Comparison of ENCODE assay signal across 17 cellular contexts in the genomic region with DNA sequence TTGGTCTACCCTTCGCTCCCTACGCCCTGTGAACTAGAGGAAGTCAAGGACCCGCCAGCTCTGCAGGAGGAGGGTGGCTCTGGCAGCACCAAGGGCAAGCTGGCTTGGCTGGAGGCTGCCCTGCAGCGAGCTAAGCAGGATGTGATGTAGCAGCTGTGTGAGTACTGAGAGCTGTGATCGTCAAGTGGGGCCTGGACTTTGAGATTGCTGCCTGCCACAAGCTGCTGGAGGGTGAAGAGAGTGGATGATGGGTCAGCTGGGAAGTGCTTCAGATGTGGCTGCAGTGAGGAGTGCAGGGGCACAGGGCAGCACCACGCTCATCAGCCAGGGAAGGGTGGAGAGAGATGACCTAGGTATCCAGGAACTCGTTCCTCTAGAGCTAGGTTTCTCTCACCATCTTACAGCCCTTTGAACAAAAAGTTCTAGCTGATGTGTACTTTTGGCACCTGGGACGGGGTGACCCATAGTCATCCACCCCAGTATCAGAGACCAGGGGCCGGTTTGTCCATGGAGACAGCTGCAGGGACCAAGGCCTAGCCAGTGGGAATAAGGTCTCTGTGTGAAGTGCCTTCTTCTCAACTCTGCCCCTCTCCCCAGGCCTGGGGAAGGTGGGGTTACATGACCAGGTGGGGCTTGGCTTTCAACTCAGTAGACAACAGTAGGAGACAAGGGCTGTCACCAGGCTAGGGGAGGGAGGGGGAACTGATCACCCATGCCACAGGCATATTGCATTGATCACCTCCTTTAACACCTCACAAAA. TPM values are rescaled to one million over a fixed set of nuclear protein-coding genes. Genes with fewer than 3 reads are reported as not detected.
DNase-seq lines count a peak whose midpoint lies in the region; ATAC-seq and TF ChIP-seq lines count a peak whose summit lies in the region.
"Had no signal": no experiment of that assay in that cellular context is flagged by ENCODE, and none has a peak within 500 bp of the region (broad histone marks: within the 10 kb centered on the region; RNA-seq: fewer than 3 reads in every experiment).

No MANE protein-coding gene starts in this region.

- H3K36me3 Mint-ChIP-seq in MCF 10A (ENCODE audit: insufficient read depth, unreplicated experiment) = no peaks in the 10 kb centered on the region
- no peaks in the 10 kb centered on the region for H3K36me3 Mint-ChIP-seq in activated T-cell treated with anti-CD3 and anti-CD28 coated beads, Interleukin-2, amount 50 U/mL, for 24 hours (ENCODE audit: low read depth)
- H3K36me3 Mint-ChIP-seq: activated naive CD8-positive, alpha-beta T cell; memory B cell; stimulated activated memory B cell treated with anti-CD40 and anti-IgM and Interleukin-4, amounts not matched to agents 10 μg/mL and 1 μg/mL and 100 μg/mL, for 72 hours had no signal

- BruUV-seq in MCF 10A (replicated peaks; lab: Mats Ljungman, UMichigan) (no TSS peak), mammary epithelial cell (replicated peaks; lab: Mats Ljungman, UMichigan) (no TSS peak)

- peak overlapping the region; percentile 66 for H3K4me3 Mint-ChIP-seq in MCF 10A (ENCODE audit: unreplicated experiment)
- H3K4me3 Mint-ChIP-seq in activated T-cell treated with anti-CD3 and anti-CD28 coated beads, Interleukin-2, amount 50 U/mL, for 24 hours = no peak overlapping the region
- H3K4me3 Mint-ChIP-seq: activated naive CD8-positive, alpha-beta T cell; memory B cell; stimulated activated memory B cell treated with anti-CD40 and anti-IgM and Interleukin-4, amounts not matched to agents 10 μg/mL and 1 μg/mL and 100 μg/mL, for 72 hours had no signal

- POLR2A ChIA-PET in MCF 10A (lab: Yijun Ruan, JAX) = interaction anchor here (0.6 to 3.9 kb wide), 8 partner anchors 15 to 218 kb away, joined by 3 to 28 read pairs (median 3); a partner anchor contains a TSS

- dilution Hi-C loops in mammary epithelial cell (cut with HindIII; ENCODE audit: low sequenced_read_pairs) = no loop called here

- H4K20me1 ChIP-seq in mammary epithelial cell (ENCODE audit: insufficient read depth, low read length) = no peaks in the 10 kb centered on the region

- no peak for DNase-seq in MCF 10A (ENCODE audit: unreplicated experiment)
- no peak for DNase-seq in mammary epithelial cell
- DNase-seq in SHP77 (lab: John Stamatoyannopoulos, UW) = peak; percentile 37 to 72
- peak; percentile 21 for DNase-seq in left kidney (ENCODE audit: low read depth, low spot score)
- no peak for DNase-seq in superior temporal gyrus (ENCODE audit: extremely low spot score)
- no peak for DNase-seq in activated T-cell treated with anti-CD3 and anti-CD28 coated beads, Interleukin-2, amount 50 U/mL, for 24 hours
- DNase-seq in NCI-H2227 (lab: John Stamatoyannopoulos, UW; ENCODE audit: unreplicated experiment) = no peak
- DNase-seq: central memory CD4-positive, alpha-beta T cell; foreskin melanocyte; GOT3; NCI-H1694 treated with DMSO at 0.1 percent for 48 hours; sigmoid colon had no signal

- no peak for ATAC-seq in HG02623 (IDR thresholded peaks at IDR 0.05; ENCODE audit: unreplicated experiment)
- ATAC-seq: stimulated activated memory B cell treated with anti-CD40 and anti-IgM and Interleukin-4, amounts not matched to agents 10 μg/mL and 1 μg/mL and 100 μg/mL, for 72 hours had no signal

- H3K4me3 ChIP-seq in mammary epithelial cell (replicated peaks in 1 of 3; ENCODE audit: insufficient read depth in 1 of 3, low read depth in 2 of 3, low read length in 3 of 3) = no peak overlapping the region

- in situ Hi-C loops in mammary epithelial cell (cut with MboI; ENCODE audit: low sequenced_read_pairs in 2 of 2) = no loop called here

- H2AFZ ChIP-seq in mammary epithelial cell (ENCODE audit: low read depth, low read length) = no peak overlapping the region

- TF ChIP-seq CTCF in MCF 10A (IDR thresholded peaks at IDR 0.05; ENCODE audit: unreplicated experiment) = no peak
- no peak for TF ChIP-seq CTCF in mammary epithelial cell (conservative IDR thresholded peaks at IDR 0.05 in 1 of 2, IDR thresholded peaks at IDR 0.05 in 1 of 2; ENCODE audit: extremely low read depth in 1 of 2, insufficient read depth in 1 of 2, low read depth in 1 of 2, low read length in 2 of 2)

- CTCF ChIA-PET in MCF 10A (lab: Yijun Ruan, JAX) = interaction anchor here (0.6 to 5.2 kb wide), 26 partner anchors 7 to 601 kb away, joined by 3 to 70 read pairs (median 8); a partner anchor contains a TSS
- CTCF ChIA-PET in mammary epithelial cell (lab: Charles Lee; ENCODE audit: low non-redundant PET) = no interaction called here

- no peaks in the 10 kb centered on the region for H3K27me3 Mint-ChIP-seq in MCF 10A (ENCODE audit: insufficient read depth, unreplicated experiment)
- H3K27me3 Mint-ChIP-seq in activated T-cell treated with anti-CD3 and anti-CD28 coated beads, Interleukin-2, amount 50 U/mL, for 24 hours = peaks cover 39% of the 10 kb centered on the region

- H3K4me1 Mint-ChIP-seq in MCF 10A (ENCODE audit: insufficient read depth, unreplicated experiment) = peaks cover 34% of the 10 kb centered on the region
- H3K4me1 Mint-ChIP-seq in activated T-cell treated with anti-CD3 and anti-CD28 coated beads, Interleukin-2, amount 50 U/mL, for 24 hours (ENCODE audit: low read depth) = peaks cover 7% of the 10 kb centered on the region

- 99% methylated on average over 8 of the region's 9 CpGs for WGBS in mammary epithelial cell (ENCODE audit: low coverage, missing lambda C conversion rate)

- H3K9me3 ChIP-seq in mammary epithelial cell (replicated peaks; ENCODE audit: insufficient read depth, low read length) = no peaks in the 10 kb centered on the region
- H3K9me3 ChIP-seq: sigmoid colon had no signal

- no peak overlapping the region for H3K27ac ChIP-seq in mammary epithelial cell (ENCODE audit: insufficient read depth, low read depth, low read length)
- H3K27ac ChIP-seq: SK-N-MC had no signal

- H3K27ac Mint-ChIP-seq in MCF 10A (ENCODE audit: low read depth, unreplicated experiment) = no peak overlapping the region
- H3K27ac Mint-ChIP-seq in activated T-cell treated with anti-CD3 and anti-CD28 coated beads, Interleukin-2, amount 50 U/mL, for 24 hours = no peak overlapping the region
- H3K27ac Mint-ChIP-seq: activated naive CD8-positive, alpha-beta T cell; memory B cell; stimulated activated memory B cell treated with anti-CD40 and anti-IgM and Interleukin-4, amounts not matched to agents 10 μg/mL and 1 μg/mL and 100 μg/mL, for 72 hours had no signal

- no peaks in the 10 kb centered on the region for H3K79me2 ChIP-seq in mammary epithelial cell (ENCODE audit: insufficient read depth, low read length)

- H3K9ac ChIP-seq in mammary epithelial cell (ENCODE audit: insufficient read depth, low read length) = no peak overlapping the region

- H3K4me1 ChIP-seq in mammary epithelial cell (ENCODE audit: insufficient read depth, low read length) = peaks cover 43% of the 10 kb centered on the region

- no peak overlapping the region for H3K4me2 ChIP-seq in mammary epithelial cell (ENCODE audit: insufficient read depth, low read depth, low read length)

- H3K36me3 ChIP-seq in mammary epithelial cell (ENCODE audit: insufficient read depth, low read length) = no peaks in the 10 kb centered on the region
- H3K36me3 ChIP-seq: sigmoid colon had no signal

- H3K9me3 Mint-ChIP-seq in MCF 10A (ENCODE audit: unreplicated experiment) = no peaks in the 10 kb centered on the region
- no peaks in the 10 kb centered on the region for H3K9me3 Mint-ChIP-seq in activated T-cell treated with anti-CD3 and anti-CD28 coated beads, Interleukin-2, amount 50 U/mL, for 24 hours
- H3K9me3 Mint-ChIP-seq: memory B cell; stimulated activated memory B cell treated with anti-CD40 and anti-IgM and Interleukin-4, amounts not matched to agents 10 μg/mL and 1 μg/mL and 100 μg/mL, for 72 hours had no signal

- intact Hi-C loops in MCF 10A (cut with micrococcal nuclease) (no loop called here), mammary epithelial cell (cut with micrococcal nuclease) (no loop called here)

- no peaks in the 10 kb centered on the region for H3K27me3 ChIP-seq in mammary epithelial cell (ENCODE audit: insufficient read depth, low read length)
- H3K27me3 ChIP-seq: sigmoid colon had no signal

RNA-seq across cellular contexts. Expression of a gene that starts 3.2 kb away (rescaled TPM):
- 37.8 and 45.1 TPM in 2 replicates for total RNA-seq in MCF 10A (2022)
- 10 to 100 TPM in 1 of 2 donors, 1 to 10 TPM in 1; 6.3 to 34.9 TPM for total RNA-seq in mammary epithelial cell
- 8.6 TPM for polyA plus RNA-seq in mammary epithelial cell
- 0.72 TPM for polyA minus RNA-seq in mammary epithelial cell
- total RNA-seq: sigmoid colon had no signal

RNA-seq across cellular contexts. Expression of a gene that starts 13.7 kb away (rescaled TPM):
- total RNA-seq in MCF 10A (2022) = 2,023 and 2,244 TPM in 2 replicates
- total RNA-seq in mammary epithelial cell = 100 to 1,000 TPM; 176 to 903 TPM
- polyA plus RNA-seq in mammary epithelial cell = 90.5 TPM
- polyA minus RNA-seq in mammary epithelial cell = 21.9 TPM

RNA-seq across cellular contexts. Expression of a gene that starts 43.5 kb away (rescaled TPM):
- total RNA-seq in MCF 10A (2022) (12.2 and 14.5 TPM in 2 replicates), mammary epithelial cell (1 to 10 TPM in 1 of 2 donors, not detected in 1; 9.0 TPM)
- 0.07 TPM for polyA plus RNA-seq in mammary epithelial cell
- polyA minus RNA-seq in mammary epithelial cell = not detected
- total RNA-seq: sigmoid colon had no signal
- polyA plus RNA-seq: sigmoid colon had no signal

RNA-seq across cellular contexts. Expression of a gene that starts 44.6 kb away (rescaled TPM):
- 2,379 and 3,360 TPM in 2 replicates for total RNA-seq in MCF 10A (2022)
- 1,000 to 10,000 TPM; 2,215 to 3,387 TPM for total RNA-seq in mammary epithelial cell
- 3,281 TPM for polyA plus RNA-seq in mammary epithelial cell
- 4,390 TPM for polyA minus RNA-seq in mammary epithelial cell

Comparison
In these comparisons a context has a peak if more than half of its experiments do, and no peak if none do; other contexts are left out.
1. DNase-seq: peak in SHP77 (2 of 2) and left kidney (single experiment); none in MCF 10A (single experiment), mammary epithelial cell (single experiment), superior temporal gyrus (single experiment), activated T-cell treated with anti-CD3 and anti-CD28 coated beads, Interleukin-2, amount 50 U/mL, for 24 hours (single experiment) and NCI-H2227 (single experiment).